In the genomic region with DNA sequence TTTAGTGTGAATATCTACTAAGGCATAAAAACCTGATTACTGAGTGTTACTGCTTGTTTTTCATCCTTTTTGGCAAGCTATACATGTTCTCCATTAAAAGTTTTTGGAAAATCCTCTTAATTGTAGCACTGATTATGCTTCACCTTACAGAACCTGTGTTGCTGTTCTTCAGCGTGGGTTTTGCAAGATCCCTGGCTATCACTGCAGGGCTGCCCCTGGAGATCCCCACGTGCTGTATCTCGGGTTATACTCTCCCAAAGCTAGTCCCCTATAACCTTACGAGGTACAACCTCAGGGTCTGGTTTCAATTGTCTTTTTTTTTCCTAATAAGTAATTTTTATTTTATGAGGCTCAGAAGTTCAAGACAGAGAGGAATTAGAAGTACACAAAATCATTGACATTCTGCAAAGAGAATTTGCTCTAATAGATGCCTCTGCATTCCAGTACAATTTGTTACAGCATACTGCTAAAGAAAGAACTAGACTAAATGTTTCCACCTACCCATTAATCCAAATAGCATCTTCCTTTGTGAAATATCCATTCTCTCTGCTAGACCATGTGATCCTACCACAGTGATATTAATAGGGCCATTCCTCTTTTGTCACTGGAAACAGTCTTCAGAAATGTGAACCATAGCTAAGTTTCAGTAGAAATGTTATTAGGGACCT, we compare ENCODE assay signal across 16 cellular contexts.
"Had no signal": no experiment of that assay in that cellular context is flagged by ENCODE, and none has a peak within 500 bp of the region (broad histone marks: within the 10 kb centered on the region; RNA-seq: fewer than 3 reads in every experiment).

No MANE protein-coding gene starts in this region.

- H3K79me2 ChIP-seq: parathyroid adenoma had no signal

- DNase-seq: effector CD4-positive, alpha-beta T cell; mesenchymal stem cell; mucosa of descending colon; naive B cell; stimulated activated CD4-positive, alpha-beta T cell treated with anti-CD3 and anti-CD28 coated beads, Interleukin-2, amount 100 ng/mL, for 24 hours; stimulated activated CD4-positive, alpha-beta T cell treated with anti-CD3 and anti-CD28 coated beads, Interleukin-4, amount 100 ng/mL, for 24 hours; upper lobe of left lung had no signal

- H3K9me3 ChIP-seq: mucosa of descending colon, right atrium auricular region, thoracic aorta, tibial nerve, upper lobe of left lung had no signal

- ATAC-seq: left lobe of liver; mucosa of descending colon; natural killer cell treated with Interleukin-12 subunit alpha and Interleukin-12 subunit beta and Interleukin-15 and Interleukin-18, amount 100 ng/mL, for 72 hours; sciatic nerve; stimulated activated effector memory CD8-positive, alpha-beta T cell treated with anti-CD3 and anti-CD28 coated beads, Interleukin-12 subunit alpha, Interleukin-12 subunit beta, amount 100 ng/mL, for 72 hours had no signal

- H3K4me1 ChIP-seq: parathyroid adenoma, right atrium auricular region, upper lobe of left lung had no signal

- H2AFZ ChIP-seq: parathyroid adenoma had no signal

- H3K9ac ChIP-seq: parathyroid adenoma had no signal

- H3K27me3 ChIP-seq: right atrium auricular region, tibial nerve, upper lobe of left lung had no signal

- H3K4me3 ChIP-seq: dorsolateral prefrontal cortex, mucosa of descending colon, right atrium auricular region, thoracic aorta, tibial nerve, upper lobe of left lung had no signal

- H3K27ac ChIP-seq: dorsolateral prefrontal cortex, parathyroid adenoma, right atrium auricular region, thoracic aorta, tibial nerve, upper lobe of left lung had no signal

- H3K36me3 ChIP-seq: right atrium auricular region, thoracic aorta, tibial nerve, upper lobe of left lung had no signal
